ENCODE assay signal across 2 cellular contexts in the genomic region with DNA sequence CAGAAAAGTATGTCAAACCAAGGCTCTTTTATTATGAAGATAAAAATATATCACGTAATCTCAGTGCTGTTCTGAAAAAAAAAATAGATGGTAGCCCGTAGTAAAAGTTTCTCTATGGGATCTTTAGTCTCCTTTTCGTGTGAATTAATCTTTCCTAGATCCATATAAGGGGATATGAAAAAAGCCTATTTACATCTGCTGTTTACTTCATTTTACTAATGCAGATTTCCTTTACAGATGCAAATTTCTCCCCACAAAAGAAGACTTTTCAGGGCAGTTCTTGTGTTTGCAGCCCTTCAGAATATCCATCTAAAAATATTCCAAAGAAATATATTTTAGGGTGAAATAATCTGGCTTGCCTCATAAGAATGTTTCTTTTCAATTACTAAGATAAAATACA.
TF ChIP-seq lines count a peak whose summit lies in the region.

No MANE protein-coding gene starts in this region.

TF ChIP-seq in GM23338, 12 proteins besides CTCF, POLR2A, EP300 and RAD21:
- TF ChIP-seq NANOG (IDR thresholded peaks at IDR 0.05; ENCODE audit: borderline replicate concordance) (no peak), ZNF331 (CRISPR knock-in tag; IDR thresholded peaks at IDR 0.05; ENCODE audit: low read depth) (no peak), EZH2phosphoT487 (IDR thresholded peaks at IDR 0.05; ENCODE audit: unreplicated experiment) (no peak), JUNB (IDR thresholded peaks at IDR 0.05; ENCODE audit: unreplicated experiment) (no peak), POLR2AphosphoS5 (IDR thresholded peaks at IDR 0.05; ENCODE audit: low read depth) (no peak), ZNF114 (CRISPR knock-in tag; IDR thresholded peaks at IDR 0.05) (no peak)
- TF ChIP-seq, protein P1, sequence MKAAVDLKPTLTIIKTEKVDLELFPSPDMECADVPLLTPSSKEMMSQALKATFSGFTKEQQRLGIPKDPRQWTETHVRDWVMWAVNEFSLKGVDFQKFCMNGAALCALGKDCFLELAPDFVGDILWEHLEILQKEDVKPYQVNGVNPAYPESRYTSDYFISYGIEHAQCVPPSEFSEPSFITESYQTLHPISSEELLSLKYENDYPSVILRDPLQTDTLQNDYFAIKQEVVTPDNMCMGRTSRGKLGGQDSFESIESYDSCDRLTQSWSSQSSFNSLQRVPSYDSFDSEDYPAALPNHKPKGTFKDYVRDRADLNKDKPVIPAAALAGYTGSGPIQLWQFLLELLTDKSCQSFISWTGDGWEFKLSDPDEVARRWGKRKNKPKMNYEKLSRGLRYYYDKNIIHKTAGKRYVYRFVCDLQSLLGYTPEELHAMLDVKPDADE (IDR thresholded peaks at IDR 0.05) = no peak

TF ChIP-seq in H1, 55 proteins besides CTCF, POLR2A, EP300 and RAD21:
- peak; percentile 51; the same call in 1 of the 2 replicates for TF ChIP-seq SRF (IDR thresholded peaks at IDR 0.05; ENCODE audit: low read depth, low read length)
- TF ChIP-seq, protein P2, sequence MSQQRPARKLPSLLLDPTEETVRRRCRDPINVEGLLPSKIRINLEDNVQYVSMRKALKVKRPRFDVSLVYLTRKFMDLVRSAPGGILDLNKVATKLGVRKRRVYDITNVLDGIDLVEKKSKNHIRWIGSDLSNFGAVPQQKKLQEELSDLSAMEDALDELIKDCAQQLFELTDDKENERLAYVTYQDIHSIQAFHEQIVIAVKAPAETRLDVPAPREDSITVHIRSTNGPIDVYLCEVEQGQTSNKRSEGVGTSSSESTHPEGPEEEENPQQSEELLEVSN (IDR thresholded peaks at IDR 0.05) = no peak
